Comparison of ENCODE assay signal across 8 cellular contexts in the genomic region with DNA sequence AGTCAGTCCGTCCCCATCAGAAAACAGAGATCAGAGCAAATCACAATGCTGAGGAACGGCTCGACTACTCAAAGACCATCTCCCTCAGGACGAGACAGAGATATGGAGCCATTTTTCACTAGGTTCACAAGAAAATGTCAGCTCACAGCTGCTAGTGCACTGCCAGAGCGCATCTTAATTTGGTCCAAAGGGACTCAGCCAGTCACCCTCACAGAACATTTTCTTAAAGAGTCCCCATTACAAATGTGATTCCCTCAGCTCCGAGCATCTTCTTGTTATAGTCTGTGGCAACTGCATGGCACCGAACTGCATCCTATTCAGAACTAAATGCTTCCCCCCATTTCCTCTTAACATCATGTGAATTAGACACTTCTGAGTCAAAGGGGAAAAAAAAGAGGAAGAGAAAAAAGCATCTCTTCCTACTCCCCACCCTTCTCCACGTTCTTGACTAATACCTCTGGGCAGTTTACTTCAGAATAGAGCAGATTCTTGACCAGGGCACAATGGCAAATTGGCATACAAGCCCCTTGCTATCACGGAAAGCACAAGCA.
DNase-seq lines count a peak whose midpoint lies in the region; ATAC-seq and TF ChIP-seq lines count a peak whose summit lies in the region.

No MANE protein-coding gene starts in this region.

- H3K4me1 ChIP-seq in ascending aorta = peaks cover 0 to 11% of the 10 kb centered on the region in 2 donors
- H3K4me1 ChIP-seq in mucosa of stomach (ENCODE audit: control insufficient read depth, insufficient read depth, low read length) = no peaks in the 10 kb centered on the region

- H3K4me3 ChIP-seq in AG04449 (ENCODE audit: low read depth, low read length) = peak overlapping the region; percentile 51
- peak overlapping the region; percentile 43 to 60 for H3K4me3 ChIP-seq in ascending aorta
- H3K4me3 ChIP-seq in mucosa of stomach (ENCODE audit: low read length) = no peak overlapping the region

- H3K36me3 ChIP-seq in ascending aorta (no peaks in the 10 kb centered on the region), mucosa of stomach (ENCODE audit: control insufficient read depth, insufficient read depth, low read length) (no peaks in the 10 kb centered on the region)

- DNase-seq in AG04449 (ENCODE audit: low read depth, low spot score) = no peak
- DNase-seq in ascending aorta (ENCODE audit: low spot score in 2 of 2) = no peak
- DNase-seq in stimulated activated CD4-positive, alpha-beta T cell treated with anti-CD3 and anti-CD28 coated beads, Interleukin-2, amount 100 ng/mL, for 24 hours = no peak
- DNase-seq in SW480 (ENCODE audit: low spot score) = no peak
- DNase-seq in DMS53 (lab: John Stamatoyannopoulos, UW) = no peak

- intact Hi-C loops in ascending aorta (cut with DNase I) = loop anchor here (5.0 to 10.0 kb wide), 2 partner anchors 62 to 255 kb away; no protein-coding TSS in a partner anchor

- H3K27me3 ChIP-seq in ascending aorta (no peaks in the 10 kb centered on the region), mucosa of stomach (ENCODE audit: control insufficient read depth, insufficient read depth, low read length) (peaks cover 10% of the 10 kb centered on the region)

- H3K27ac ChIP-seq in ascending aorta = no peak overlapping the region

- H3K9me3 ChIP-seq in ascending aorta (no peaks in the 10 kb centered on the region), mucosa of stomach (ENCODE audit: control insufficient read depth, low read length) (no peaks in the 10 kb centered on the region)

- ATAC-seq in GM19438 (IDR thresholded peaks at IDR 0.05; ENCODE audit: low read depth, unreplicated experiment) (peak; percentile 73), HG03354 (IDR thresholded peaks at IDR 0.05; ENCODE audit: poor library complexity, severe bottlenecking, unreplicated experiment) (peak; percentile 90)

- H3K9ac ChIP-seq in mucosa of stomach (ENCODE audit: low read length) = peak overlapping the region; percentile 1

- CTCF ChIA-PET in AG04449 (lab: Yijun Ruan, JAX) = interaction anchor here (1.0 kb wide), 1 partner anchor 50 kb away, joined by 3 read pairs; no protein-coding TSS in a partner anchor

- TF ChIP-seq CTCF in AG04449 (IDR thresholded peaks at IDR 0.05; ENCODE audit: insufficient read depth, low read length, missing control alignments) = no peak
- TF ChIP-seq CTCF in ascending aorta (IDR thresholded peaks at IDR 0.05) = no peak

- POLR2A ChIA-PET in AG04449 (lab: Yijun Ruan, JAX) = interaction anchor here (0.6 kb wide), 1 partner anchor 754 kb away, joined by 3 read pairs; no protein-coding TSS in a partner anchor
